ENCODE assay signal across 8 cellular contexts in genomic region chr19:39032164-39032918, GRCh38. TPM values are rescaled to one million over a fixed set of nuclear protein-coding genes. Genes with fewer than 3 reads are reported as not detected.
A peak's percentile ranks its signal among the peaks of the same experiment; 100 is the strongest.
DNase-seq lines count a peak whose midpoint lies in the region; ATAC-seq and TF ChIP-seq lines count a peak whose summit lies in the region.

TSS of gene FBXO27 (minus strand) at chr19:39032549. CDS start at chr19:39032227, 322 bp downstream.

- peak within 1 kb of the TSS; percentile 68 for H3K4me3 ChIP-seq in AG09309 (ENCODE audit: control insufficient read depth, low read depth, low read length)
- H3K4me3 ChIP-seq in HEK293 (ENCODE audit: low read depth, low read length): peak within 1 kb of the TSS; percentile 58
- peak within 1 kb of the TSS; percentile 3 to 46 (median 18) for H3K4me3 ChIP-seq in thyroid gland (replicated peaks in 1 of 3)

- intact Hi-C loops in thyroid gland (cut with DNase I): no loop called here

- H3K4me1 Mint-ChIP-seq in endothelial cell (ENCODE audit: unreplicated experiment): no peaks in the 10 kb centered on the region

- peaks cover 3% of the 10 kb centered on the region for H3K36me3 Mint-ChIP-seq in endothelial cell (ENCODE audit: low read depth, unreplicated experiment)

- peaks cover 3% of the 10 kb centered on the region for H3K9me3 Mint-ChIP-seq in endothelial cell (ENCODE audit: unreplicated experiment)

- no peaks in the 10 kb centered on the region for H3K27me3 Mint-ChIP-seq in endothelial cell (ENCODE audit: unreplicated experiment)

- no peak for TF ChIP-seq CTCF in AG09309 (IDR thresholded peaks at IDR 0.05; ENCODE audit: control insufficient read depth, insufficient read depth, low read depth, low read length, missing control alignments)
- no peak for TF ChIP-seq CTCF in HEK293 (tag by site-specific recombination; IDR thresholded peaks at IDR 0.05)
- TF ChIP-seq CTCF in endothelial cell (IDR thresholded peaks at IDR 0.05; ENCODE audit: unreplicated experiment): no peak
- TF ChIP-seq CTCF in thyroid gland (IDR thresholded peaks at IDR 0.05): no peak

- POLR2A ChIA-PET in HEK293 (lab: Yijun Ruan, JAX): interaction anchor here (0.5 to 3.4 kb wide), 8 partner anchors 26 to 403 kb away, joined by 3 to 24 read pairs (median 3); partner anchors contain the start of genes FBXO17, RPS16 and SAMD4B

- no peaks in the 10 kb centered on the region for H3K27me3 ChIP-seq in thyroid gland

- DNase-seq in AG09309 (ENCODE audit: low read depth) (no peak), T-helper 1 cell (peak in 3 of 5 donors; percentile 0 to 12 (median 5)), endothelial cell (ENCODE audit: low spot score) (peak; percentile 15), mesenteric fat pad (ENCODE audit: low spot score) (no peak), thyroid gland (peak; percentile 8 to 20), NCI-H2029 (lab: John Stamatoyannopoulos, UW) (no peak)

- WGBS in thyroid gland, 2 donors: 16 to 21% methylated on average over 30 to 36 of the region's 57 CpGs

- H3K36me3 ChIP-seq in HEK293 (ENCODE audit: control insufficient read depth in 2 of 2, insufficient read depth in 1 of 2, low read length in 2 of 2): peaks cover 2 to 3% of the 10 kb centered on the region in 2 experiments; a peak in 2 of 3 replicates
- H3K36me3 ChIP-seq in thyroid gland: no peaks in the 10 kb centered on the region

- H3K4me3 Mint-ChIP-seq in endothelial cell (ENCODE audit: unreplicated experiment): peak within 1 kb of the TSS; percentile 76

- no peak for TF ChIP-seq POLR2A in thyroid gland (IDR thresholded peaks at IDR 0.05)

- H3K27ac Mint-ChIP-seq in endothelial cell (ENCODE audit: unreplicated experiment): no peak within 1 kb of the TSS

- no peaks in the 10 kb centered on the region; the same call in none of the 2 replicates for H3K9me3 ChIP-seq in HEK293 (ENCODE audit: control insufficient read depth, insufficient read depth, low read depth, low read length)
- no peaks in the 10 kb centered on the region for H3K9me3 ChIP-seq in thyroid gland

- H3K4me1 ChIP-seq in HEK293 (ENCODE audit: control insufficient read depth, insufficient read depth, low read length): peaks cover 28% of the 10 kb centered on the region
- peaks cover 11 to 15% of the 10 kb centered on the region in 2 donors for H3K4me1 ChIP-seq in thyroid gland

- CTCF ChIA-PET in HEK293 (lab: Yijun Ruan, JAX): interaction anchor here (0.7 to 3.4 kb wide), 6 partner anchors 20 to 312 kb away, joined by 3 to 18 read pairs (median 6); partner anchors contain the start of genes FBXO17, MRPS12 and SARS2

- ATAC-seq in GM19395 (IDR thresholded peaks at IDR 0.05; ENCODE audit: unreplicated experiment): no peak

- H3K27ac ChIP-seq in HEK293 (ENCODE audit: extremely low read depth, low read depth, low read length) (peak within 1 kb of the TSS; percentile 93), thyroid gland (peak within 1 kb of the TSS in 1 of 3 donors; percentile 19)

TF ChIP-seq in HEK293, 187 proteins besides CTCF, POLR2A, EP300 and RAD21 (continues in another document):
- TF ChIP-seq REPIN1 (tag by site-specific recombination; IDR thresholded peaks at IDR 0.05; ENCODE audit: low read depth) (no peak), INSM2 (tag by site-specific recombination; IDR thresholded peaks at IDR 0.05) (no peak; the same call in 1 of the 2 replicates), ZFP41 (tag by site-specific recombination; IDR thresholded peaks at IDR 0.05; ENCODE audit: borderline replicate concordance) (no peak), KLF1 (tag by site-specific recombination; IDR thresholded peaks at IDR 0.05) (peak; percentile 84), ZNF221 (tag by site-specific recombination; IDR thresholded peaks at IDR 0.05; ENCODE audit: borderline replicate concordance) (no peak), ZBTB6 (tag by site-specific recombination; IDR thresholded peaks at IDR 0.05) (0 out of 2 replicates have a peak, but pooled peaks have one; percentile 1), ZNF513 (tag by site-specific recombination; IDR thresholded peaks at IDR 0.05) (0 out of 2 replicates have a peak, but pooled peaks have one; percentile 2), ZNF174 (tag by site-specific recombination; IDR thresholded peaks at IDR 0.05) (no peak), ZBTB10 (tag by site-specific recombination; IDR thresholded peaks at IDR 0.05) (peak; percentile 71; the same call in 1 of the 2 replicates), SP3 (tag by site-specific recombination; IDR thresholded peaks at IDR 0.05) (peak; percentile 52), ZNF121 (tag by site-specific recombination; IDR thresholded peaks at IDR 0.05) (no peak), ZNF629 (tag by site-specific recombination; IDR thresholded peaks at IDR 0.05) (no peak), ZNF843 (tag by site-specific recombination; IDR thresholded peaks at IDR 0.05) (no peak)

RNA-seq across cellular contexts. Expression of gene FBXO27, which starts in this region (rescaled TPM):
- total RNA-seq in endothelial cell (ENCODE audit: unreplicated experiment) (4.0 TPM), mesenteric fat pad (21.7 TPM), thyroid gland (1 to 10 TPM in 3 of 4 donors, under 1 TPM in 1; 0.24 to 5.0 (median 3.0) TPM)

Comparison
In these comparisons a context has a peak if more than half of its experiments do, and no peak if none do; other contexts are left out.
1. DNase-seq: peak in T-helper 1 cell (3 of 5), endothelial cell (single experiment) and thyroid gland (2 of 2); none in AG09309 (single experiment), mesenteric fat pad (single experiment) and NCI-H2029 (single experiment).
2. H3K4me3 ChIP-seq: peak in every context shown above with its lines; median percentile 68 in AG09309; 58 in HEK293; 18 in thyroid gland.